ENCODE assay signal across 8 cellular contexts in the genomic region with DNA sequence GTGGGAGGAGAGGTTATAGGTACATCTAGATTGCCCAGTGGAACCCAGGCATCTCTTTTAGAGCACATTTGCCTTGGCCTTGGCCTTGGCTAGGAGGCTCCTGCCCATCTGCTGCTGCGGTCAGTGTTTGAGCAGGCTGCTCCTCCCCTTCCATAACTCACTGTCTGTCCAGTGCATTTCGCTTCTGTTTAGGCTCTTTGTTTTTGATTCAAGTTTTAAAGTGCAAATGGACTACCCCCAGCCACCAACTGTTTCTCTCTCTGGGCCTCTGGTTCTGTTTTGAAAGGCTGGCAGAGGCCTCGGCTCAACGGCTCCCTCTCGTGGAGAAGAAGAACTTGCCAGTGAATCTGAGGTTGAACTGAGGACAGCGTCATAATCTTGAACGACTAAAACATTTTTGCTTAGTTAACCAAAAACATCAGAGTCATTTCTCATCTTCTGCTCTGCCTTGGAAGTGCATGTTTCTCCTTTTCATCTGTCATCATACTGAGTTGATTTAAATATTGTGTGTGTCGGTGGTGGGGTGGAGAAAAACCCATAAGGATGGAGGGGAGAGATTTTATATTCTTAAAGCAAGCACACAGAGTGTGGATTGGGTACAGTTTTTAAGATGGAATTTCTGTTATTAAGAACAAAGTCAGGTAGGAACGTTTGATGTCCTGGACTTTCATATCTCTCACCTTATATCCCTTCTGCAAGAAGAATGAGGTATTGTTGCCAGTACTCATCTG.
A peak's percentile ranks its signal among the peaks of the same experiment; 100 is the strongest.
DNase-seq lines count a peak whose midpoint lies in the region; ATAC-seq, FAIRE-seq and TF ChIP-seq lines count a peak whose summit lies in the region.

No MANE protein-coding gene starts in this region.

- CTCF ChIA-PET in mammary epithelial cell (lab: Charles Lee; ENCODE audit: low non-redundant PET) = no interaction called here

- intact Hi-C loops in mammary epithelial cell (cut with micrococcal nuclease) = loop anchor here (2.0 to 5.0 kb wide), 5 partner anchors 131 to 1364 kb away; no protein-coding TSS in a partner anchor

- no peak overlapping the region for H3K4me2 ChIP-seq in mammary epithelial cell (ENCODE audit: insufficient read depth, low read depth, low read length)

- H3K79me2 ChIP-seq in mammary epithelial cell (ENCODE audit: insufficient read depth, low read length) = peaks cover 23% of the 10 kb centered on the region

- no peaks in the 10 kb centered on the region for H3K4me1 ChIP-seq in mammary epithelial cell (ENCODE audit: insufficient read depth, low read length)

- dilution Hi-C loops in mammary epithelial cell (cut with HindIII; ENCODE audit: low sequenced_read_pairs) = no loop called here

- H3K36me3 ChIP-seq in mammary epithelial cell (ENCODE audit: insufficient read depth, low read length) = peaks cover 10% of the 10 kb centered on the region

- no peak overlapping the region for H2AFZ ChIP-seq in mammary epithelial cell (ENCODE audit: low read depth, low read length)

- FAIRE-seq in islet of Langerhans (lab: Jason Lieb, UNC) = peak; percentile 91

- no TSS peak for BruUV-seq in mammary epithelial cell (replicated peaks; lab: Mats Ljungman, UMichigan)

- no peak overlapping the region for H3K4me3 ChIP-seq in mammary epithelial cell (replicated peaks in 1 of 3; ENCODE audit: insufficient read depth in 1 of 3, low read depth in 2 of 3, low read length in 3 of 3)

- peak; percentile 38 to 54 for DNase-seq in NCI-H2081 (lab: John Stamatoyannopoulos, UW)
- no peak for DNase-seq in NCI-H2081 treated with DMSO at 0.1 percent for 48 hours (lab: John Stamatoyannopoulos, UW)
- DNase-seq in NAMALWA (ENCODE audit: low spot score) = peak; percentile 72
- DNase-seq in activated CD4-positive, CD25-positive, alpha-beta regulatory T cell (lab: John Stamatoyannopoulos, UW) = peak; percentile 27 to 54 (median 38)
- DNase-seq in mammary epithelial cell = peak; percentile 29
- DNase-seq in stimulated activated CD4-positive, alpha-beta T cell treated with anti-CD3 and anti-CD28 coated beads, Interleukin-1b, Interleukin-23, amount 100 ng/mL, for 24 hours (ENCODE audit: low read depth in 4 of 4, low spot score in 1 of 4) = peak; percentile 53 to 69 (median 58)

- H3K9ac ChIP-seq in mammary epithelial cell (ENCODE audit: insufficient read depth, low read length) = no peak overlapping the region

- no peaks in the 10 kb centered on the region for H3K9me3 ChIP-seq in mammary epithelial cell (replicated peaks; ENCODE audit: insufficient read depth, low read length)

- in situ Hi-C loops in mammary epithelial cell (cut with MboI; ENCODE audit: low sequenced_read_pairs in 2 of 2) = loop anchor here (25.0 kb wide), 1 partner anchor 1279 kb away; no protein-coding TSS in a partner anchor

- no peaks in the 10 kb centered on the region for H3K27me3 ChIP-seq in mammary epithelial cell (ENCODE audit: insufficient read depth, low read length)

- no peak for ATAC-seq in GM18909 (IDR thresholded peaks at IDR 0.05; ENCODE audit: poor library complexity, unreplicated experiment)

- H3K27ac ChIP-seq in mammary epithelial cell (ENCODE audit: insufficient read depth, low read depth, low read length) = no peak overlapping the region

- H4K20me1 ChIP-seq in mammary epithelial cell (ENCODE audit: insufficient read depth, low read length) = no peaks in the 10 kb centered on the region

- TF ChIP-seq CTCF in mammary epithelial cell (conservative IDR thresholded peaks at IDR 0.05 in 1 of 2, IDR thresholded peaks at IDR 0.05 in 1 of 2; ENCODE audit: extremely low read depth in 1 of 2, insufficient read depth in 1 of 2, low read depth in 1 of 2, low read length in 2 of 2) = peak; percentile 91 to 94

- 36% methylated on average over 8 of the region's 9 CpGs for WGBS in mammary epithelial cell (ENCODE audit: low coverage, missing lambda C conversion rate)
